In genomic region chrX:155279873-155280272, GRCh38 we compare ENCODE assay signal across 22 cellular contexts. TPM values are rescaled to one million over a fixed set of nuclear protein-coding genes. Genes with fewer than 3 reads are reported as not detected.
A peak's percentile ranks its signal among the peaks of the same experiment; 100 is the strongest.
DNase-seq lines count a peak whose midpoint lies in the region; ATAC-seq lines count a peak whose summit lies in the region.
"Had no signal": no experiment of that assay in that cellular context is flagged by ENCODE, and none has a peak within 500 bp of the region (broad histone marks: within the 10 kb centered on the region; RNA-seq: fewer than 3 reads in every experiment).

No MANE protein-coding gene starts in this region.

- H3K36me3 Mint-ChIP-seq in activated T-cell treated with anti-CD3 and anti-CD28 coated beads, Interleukin-2, amount 50 U/mL, for 72 hours (ENCODE audit: insufficient read depth in 2 of 2) = no peaks in the 10 kb centered on the region
- no peaks in the 10 kb centered on the region for H3K36me3 Mint-ChIP-seq in activated T-helper 17 cell treated with anti-CD3 and anti-CD28 coated beads, Interleukin-2, amount 50 U/mL, for 72 hours (ENCODE audit: low read depth)
- H3K36me3 Mint-ChIP-seq in naive thymus-derived CD4-positive, alpha-beta T cell = no peaks in the 10 kb centered on the region
- H3K36me3 Mint-ChIP-seq in immature natural killer cell = no peaks in the 10 kb centered on the region

- H3K36me3 ChIP-seq in naive thymus-derived CD4-positive, alpha-beta T cell (ENCODE audit: control insufficient read depth in 2 of 3, insufficient read depth in 3 of 3, low read length in 3 of 3) = no peaks in the 10 kb centered on the region
- H3K36me3 ChIP-seq: BE2C; BLaER1 treated with 17β-estradiol and CSF1 and Interleukin-3, amounts not matched to agents 10 nM and 100 nM had no signal

- H3K27me3 ChIP-seq in naive thymus-derived CD4-positive, alpha-beta T cell (ENCODE audit: control insufficient read depth in 2 of 2, insufficient read depth in 2 of 2, low read length in 2 of 2) = no peaks in the 10 kb centered on the region
- H3K27me3 ChIP-seq: BE2C had no signal

- no peaks in the 10 kb centered on the region for H3K9me3 Mint-ChIP-seq in activated T-cell treated with anti-CD3 and anti-CD28 coated beads, Interleukin-2, amount 50 U/mL, for 72 hours
- no peaks in the 10 kb centered on the region for H3K9me3 Mint-ChIP-seq in activated T-helper 17 cell treated with anti-CD3 and anti-CD28 coated beads, Interleukin-2, amount 50 U/mL, for 72 hours
- no peaks in the 10 kb centered on the region for H3K9me3 Mint-ChIP-seq in naive thymus-derived CD4-positive, alpha-beta T cell
- H3K9me3 Mint-ChIP-seq in immature natural killer cell = no peaks in the 10 kb centered on the region
- H3K9me3 Mint-ChIP-seq: CD4-positive, alpha-beta T cell; CD8-positive, alpha-beta memory T cell; GM23338; HFFc6 had no signal

- peaks cover 0 to 4% of the 10 kb centered on the region in 2 donors for H3K4me1 ChIP-seq in naive thymus-derived CD4-positive, alpha-beta T cell (ENCODE audit: control insufficient read depth in 2 of 2, insufficient read depth in 2 of 2, low read length in 2 of 2)
- H3K4me1 ChIP-seq: BE2C; BLaER1 treated with 17β-estradiol and CSF1 and Interleukin-3, amounts not matched to agents 10 nM and 100 nM had no signal

- no peak overlapping the region for H3K4me3 Mint-ChIP-seq in activated T-cell treated with anti-CD3 and anti-CD28 coated beads, Interleukin-2, amount 50 U/mL, for 72 hours
- peak overlapping the region; percentile 14 for H3K4me3 Mint-ChIP-seq in activated T-helper 17 cell treated with anti-CD3 and anti-CD28 coated beads, Interleukin-2, amount 50 U/mL, for 72 hours
- H3K4me3 Mint-ChIP-seq in naive thymus-derived CD4-positive, alpha-beta T cell = peak overlapping the region in 1 of 10 donors; percentile 5
- no peak overlapping the region for H3K4me3 Mint-ChIP-seq in immature natural killer cell
- H3K4me3 Mint-ChIP-seq: CD14-positive monocyte; CD4-positive, alpha-beta T cell; CD8-positive, alpha-beta memory T cell; GM23338; H9; HFFc6 had no signal

- H3K27ac Mint-ChIP-seq in activated T-cell treated with anti-CD3 and anti-CD28 coated beads, Interleukin-2, amount 50 U/mL, for 72 hours = peak overlapping the region; percentile 10
- no peak overlapping the region for H3K27ac Mint-ChIP-seq in activated T-helper 17 cell treated with anti-CD3 and anti-CD28 coated beads, Interleukin-2, amount 50 U/mL, for 72 hours
- H3K27ac Mint-ChIP-seq in naive thymus-derived CD4-positive, alpha-beta T cell = peak overlapping the region in 1 of 9 donors; percentile 71
- no peak overlapping the region for H3K27ac Mint-ChIP-seq in immature natural killer cell
- H3K27ac Mint-ChIP-seq: CD14-positive monocyte; CD4-positive, alpha-beta T cell; CD8-positive, alpha-beta memory T cell; GM23338; H9; HFFc6 had no signal

- ATAC-seq in activated T-cell treated with anti-CD3 and anti-CD28 coated beads, Interleukin-2, amount 50 U/mL, for 72 hours (replicated peaks in 1 of 2) = no peak
- ATAC-seq in activated T-helper 17 cell treated with anti-CD3 and anti-CD28 coated beads, Interleukin-2, amount 50 U/mL, for 72 hours (replicated peaks) = no peak
- ATAC-seq in naive thymus-derived CD4-positive, alpha-beta T cell = no peak
- ATAC-seq: GM12878, GM23338 had no signal

- H3K4me1 Mint-ChIP-seq in activated T-cell treated with anti-CD3 and anti-CD28 coated beads, Interleukin-2, amount 50 U/mL, for 72 hours (ENCODE audit: low read depth) = peaks cover 7% of the 10 kb centered on the region
- no peaks in the 10 kb centered on the region for H3K4me1 Mint-ChIP-seq in activated T-helper 17 cell treated with anti-CD3 and anti-CD28 coated beads, Interleukin-2, amount 50 U/mL, for 72 hours
- H3K4me1 Mint-ChIP-seq in naive thymus-derived CD4-positive, alpha-beta T cell = peaks cover 0 to 11% (median 6%) of the 10 kb centered on the region in 7 donors
- H3K4me1 Mint-ChIP-seq in immature natural killer cell = no peaks in the 10 kb centered on the region
- H3K4me1 Mint-ChIP-seq: CD8-positive, alpha-beta memory T cell; GM23338; H9 had no signal

- intact Hi-C loops in naive thymus-derived CD4-positive, alpha-beta T cell (cut with micrococcal nuclease) = no loop called here

- no peak for DNase-seq in activated T-cell treated with anti-CD3 and anti-CD28 coated beads, Interleukin-2, amount 50 U/mL, for 72 hours
- DNase-seq in activated T-cell treated with anti-CD3 and anti-CD28 coated beads, Interleukin-2, amount 50 U/mL, for 48 hours = no peak
- peak in 5 of 9 donors; percentile 0 to 24 (median 8) for DNase-seq in naive thymus-derived CD4-positive, alpha-beta T cell
- DNase-seq in immature natural killer cell (no peak), T-helper 1 cell (no peak)
- DNase-seq: ACHN; AML-193; BE2C; CD4-positive, alpha-beta T cell; DMS 273 treated with DMSO at 0.1 percent for 48 hours; DMS79; EL; GDM1; H9; HFFc6 had no signal

- CTCF ChIA-PET in naive thymus-derived CD4-positive, alpha-beta T cell (lab: Charles Lee) = no interaction called here

- H3K4me3 ChIP-seq in naive thymus-derived CD4-positive, alpha-beta T cell (ENCODE audit: low read length) = no peak overlapping the region
- H3K4me3 ChIP-seq: BLaER1 treated with 17β-estradiol and CSF1 and Interleukin-3, amounts not matched to agents 10 nM and 100 nM; GM12878; GM23338 had no signal

- POLR2A ChIA-PET in naive thymus-derived CD4-positive, alpha-beta T cell (lab: Charles Lee) = no interaction called here

- no peaks in the 10 kb centered on the region for H3K27me3 Mint-ChIP-seq in activated T-cell treated with anti-CD3 and anti-CD28 coated beads, Interleukin-2, amount 50 U/mL, for 72 hours (ENCODE audit: low read depth)
- no peaks in the 10 kb centered on the region for H3K27me3 Mint-ChIP-seq in activated T-helper 17 cell treated with anti-CD3 and anti-CD28 coated beads, Interleukin-2, amount 50 U/mL, for 72 hours
- H3K27me3 Mint-ChIP-seq in naive thymus-derived CD4-positive, alpha-beta T cell = peaks cover 0 to 2% (median 0%) of the 10 kb centered on the region in 5 donors
- H3K27me3 Mint-ChIP-seq in immature natural killer cell (ENCODE audit: low read depth in 3 of 3) = peaks cover 0 to 5% (median 1%) of the 10 kb centered on the region in 3 donors
- H3K27me3 Mint-ChIP-seq: CD4-positive, alpha-beta T cell; CD8-positive, alpha-beta memory T cell had no signal

- no peaks in the 10 kb centered on the region for H3K9me3 ChIP-seq in naive thymus-derived CD4-positive, alpha-beta T cell (ENCODE audit: control insufficient read depth in 2 of 3, low read length in 3 of 3)
- H3K9me3 ChIP-seq: BE2C had no signal

- no peak overlapping the region for H3K27ac ChIP-seq in naive thymus-derived CD4-positive, alpha-beta T cell (ENCODE audit: low read depth, low read length)
- H3K27ac ChIP-seq: 22Rv1; BLaER1 treated with 17β-estradiol and CSF1 and Interleukin-3, amounts not matched to agents 10 nM and 100 nM had no signal

RNA-seq across cellular contexts. Expression of gene RAB39B, which starts 15.6 kb away (rescaled TPM):
- 10 to 100 TPM; 36.4 to 39.2 TPM for total RNA-seq in activated T-cell treated with anti-CD3 and anti-CD28 coated beads, Interleukin-2, amount 50 U/mL, for 72 hours
- total RNA-seq in activated T-helper 17 cell treated with anti-CD3 and anti-CD28 coated beads, Interleukin-2, amount 50 U/mL, for 72 hours = 10 to 100 TPM; 10.2 to 10.3 TPM
- 10 to 100 TPM in 3 of 5 experiments, 1 to 10 TPM in 2; 3.9 to 13.3 (median 10.3) TPM for total RNA-seq in naive thymus-derived CD4-positive, alpha-beta T cell
- 1 to 10 TPM; 4.5 to 8.3 TPM for polyA plus RNA-seq in naive thymus-derived CD4-positive, alpha-beta T cell
- polyA plus RNA-seq in immature natural killer cell = 1 to 10 TPM; 2.3 to 8.0 (median 2.9) TPM

RNA-seq across cellular contexts. Expression of gene CLIC2, which starts 54.5 kb away (rescaled TPM):
- 1 to 10 TPM; 4.7 to 5.0 TPM for total RNA-seq in activated T-cell treated with anti-CD3 and anti-CD28 coated beads, Interleukin-2, amount 50 U/mL, for 72 hours
- total RNA-seq in activated T-helper 17 cell treated with anti-CD3 and anti-CD28 coated beads, Interleukin-2, amount 50 U/mL, for 72 hours = under 1 TPM in 1 of 2 donors, not detected in 1; 0.74 TPM
- 1 to 10 TPM in 4 of 5 experiments, under 1 TPM in 1; 0.90 to 2.1 (median 1.4) TPM for total RNA-seq in naive thymus-derived CD4-positive, alpha-beta T cell
- under 1 TPM in 1 of 2 donors, not detected in 1; 0.13 TPM for polyA plus RNA-seq in naive thymus-derived CD4-positive, alpha-beta T cell
- 1 to 10 TPM in 2 of 3 donors, under 1 TPM in 1; 0.47 to 3.8 (median 1.3) TPM for polyA plus RNA-seq in immature natural killer cell

Comparison
In these comparisons a context has a peak if more than half of its experiments do, and no peak if none do; other contexts are left out.
1. DNase-seq: peak in naive thymus-derived CD4-positive, alpha-beta T cell (5 of 9); none in activated T-cell treated with anti-CD3 and anti-CD28 coated beads, Interleukin-2, amount 50 U/mL, for 72 hours (0 of 2), activated T-cell treated with anti-CD3 and anti-CD28 coated beads, Interleukin-2, amount 50 U/mL, for 48 hours (0 of 2), immature natural killer cell (0 of 3) and T-helper 1 cell (0 of 5).